In the genomic region with DNA sequence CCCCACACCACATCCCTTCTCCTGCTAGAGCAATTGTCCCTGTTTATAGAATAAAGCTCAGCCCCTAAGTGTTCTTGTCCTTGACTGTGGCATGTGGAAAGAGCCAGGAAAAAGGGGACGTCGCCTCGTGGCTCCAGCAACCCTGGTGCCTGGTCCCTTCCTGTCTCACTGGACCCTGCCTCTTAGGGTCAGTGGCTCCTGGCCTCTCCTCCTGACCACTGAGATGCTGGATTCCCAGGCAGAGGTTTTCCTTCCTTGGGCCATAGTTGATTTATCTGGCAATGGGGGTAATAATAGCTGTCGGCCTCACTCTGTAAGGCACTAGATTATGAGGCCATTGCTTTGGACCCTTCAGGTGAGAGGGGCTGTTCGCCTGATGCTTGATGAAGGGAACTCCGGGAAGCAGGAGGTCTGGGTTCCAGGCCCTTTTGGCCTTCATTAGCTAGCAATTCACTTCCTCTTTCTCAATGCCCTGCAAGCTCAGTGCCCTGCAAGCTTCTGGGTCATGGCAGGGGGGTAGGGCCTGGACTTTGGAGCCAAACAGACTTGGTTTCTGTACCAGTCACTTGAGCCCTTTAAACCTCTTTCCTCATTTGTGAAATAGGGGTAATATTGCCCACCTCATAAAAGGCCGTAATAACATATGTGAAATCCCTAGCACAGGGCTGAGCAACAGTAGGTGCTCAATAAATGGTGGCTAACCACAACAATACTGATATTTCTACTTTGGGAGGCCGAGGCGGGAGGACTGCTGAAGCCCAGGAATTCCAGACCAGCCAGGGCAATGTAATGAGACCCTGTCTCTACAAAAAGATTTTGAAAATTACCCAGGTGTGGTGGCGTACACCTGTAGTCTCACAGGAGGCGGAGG, we compare ENCODE assay signal across 8 cellular contexts. TPM values are rescaled to one million over a fixed set of nuclear protein-coding genes. Genes with fewer than 3 reads are reported as not detected.
A peak's percentile ranks its signal among the peaks of the same experiment; 100 is the strongest.
DNase-seq lines count a peak whose midpoint lies in the region; ATAC-seq, FAIRE-seq and TF ChIP-seq lines count a peak whose summit lies in the region.

No MANE protein-coding gene starts in this region.

- TF ChIP-seq EP300 in HepG2 (IDR thresholded peaks at IDR 0.05; ENCODE audit: low read depth in 2 of 2, low read length in 2 of 2), result peak in 1 of 2 experiments; percentile 60; a peak in 2 of 4 replicates
- no peak for TF ChIP-seq EP300 in HepG2 (CRISPR knock-in tag; IDR thresholded peaks at IDR 0.05; ENCODE audit: borderline replicate concordance)

- FAIRE-seq in HepG2 (lab: Jason Lieb, UNC), result peak; percentile 66
- no peak for FAIRE-seq in RCC 7860 (lab: Jason Lieb, UNC)

- POLR2A ChIA-PET in HepG2 (lab: Yijun Ruan, JAX), result interaction anchor here (0.5 to 2.8 kb wide), 17 partner anchors 9 to 450 kb away, joined by 3 to 36 read pairs (median 3); a partner anchor contains a TSS

- peak overlapping the region; percentile 96 for H3K4me2 ChIP-seq in HepG2 (ENCODE audit: low read depth, low read length)

- H3K4me3 ChIP-seq in HepG2 (replicated peaks in 1 of 3; ENCODE audit: insufficient read depth in 1 of 3, low read depth in 2 of 3, low read length in 3 of 3) (peak overlapping the region; percentile 84 to 95 (median 85)), upper lobe of right lung (peak overlapping the region; percentile 88)

- peak overlapping the region; percentile 79 for H3K9ac ChIP-seq in HepG2 (ENCODE audit: insufficient read depth, low read depth, low read length)

- H3K36me3 Mint-ChIP-seq in activated naive CD4-positive, alpha-beta T cell treated with anti-CD3 and anti-CD28 coated beads, Interleukin-2, amount 10 ng/mL, durations not matched to agents 7 days and 5 days, result peaks cover 6% of the 10 kb centered on the region
- no peaks in the 10 kb centered on the region for H3K36me3 Mint-ChIP-seq in activated naive CD8-positive, alpha-beta T cell

- intact Hi-C loops in HepG2 (cut with micrococcal nuclease; ENCODE audit: unreplicated experiment), result loop anchor here (5.0 kb wide), 1 partner anchor 36 kb away; a partner anchor contains a TSS
- intact Hi-C loops in upper lobe of right lung (cut with DNase I), result no loop called here

- no TSS peak for BruUV-seq in HepG2 (replicated peaks; lab: Mats Ljungman, UMichigan)

- no peaks in the 10 kb centered on the region for H4K20me1 ChIP-seq in HepG2 (ENCODE audit: insufficient read depth, low read length)

- WGBS in HepG2 (ENCODE audit: low lambda C conversion rate), result 46% methylated on average over 9 of the region's 11 CpGs

- TF ChIP-seq RAD21 in HepG2 (CRISPR knock-in tag; IDR thresholded peaks at IDR 0.05), result no peak

- H3K9me3 ChIP-seq in HepG2 (ENCODE audit: low read length) (no peaks in the 10 kb centered on the region), upper lobe of right lung (no peaks in the 10 kb centered on the region)

- in situ Hi-C loops in HepG2 (cut with HindIII; ENCODE audit: extremely low pct_ligation_motif_present, low pct_unique_long_range_greater_than_20kb), result no loop called here

- H3K27ac ChIP-seq in HepG2 (ENCODE audit: extremely low read length, insufficient read depth, low read length) (peak overlapping the region; percentile 65), upper lobe of right lung (peak overlapping the region; percentile 84)

- H3K27ac Mint-ChIP-seq in activated naive CD4-positive, alpha-beta T cell treated with anti-CD3 and anti-CD28 coated beads, Interleukin-2, amount 10 ng/mL, durations not matched to agents 7 days and 5 days, result peak overlapping the region; percentile 76
- H3K27ac Mint-ChIP-seq in activated naive CD8-positive, alpha-beta T cell, result peak overlapping the region; percentile 10

- TF ChIP-seq POLR2A in HepG2 (IDR thresholded peaks at IDR 0.05; ENCODE audit: insufficient read depth in 1 of 2, low read depth in 2 of 2, low read length in 2 of 2), result peak; percentile 37; a peak in 1 of 4 replicates

- H3K79me2 ChIP-seq in HepG2 (ENCODE audit: insufficient read depth, low read length), result peaks cover 13% of the 10 kb centered on the region

- H3K4me1 Mint-ChIP-seq in activated naive CD4-positive, alpha-beta T cell treated with anti-CD3 and anti-CD28 coated beads, Interleukin-2, amount 10 ng/mL, durations not matched to agents 7 days and 5 days, result peaks cover 24% of the 10 kb centered on the region
- peaks cover 13% of the 10 kb centered on the region for H3K4me1 Mint-ChIP-seq in activated naive CD8-positive, alpha-beta T cell (ENCODE audit: low read depth)

- ATAC-seq in HepG2 (peak; percentile 12), upper lobe of right lung (no peak)

- CTCF ChIA-PET in activated naive CD4-positive, alpha-beta T cell treated with anti-CD3 and anti-CD28 coated beads, Interleukin-2, amount 10 ng/mL, durations not matched to agents 7 days and 5 days (lab: Charles Lee), result no interaction called here
- CTCF ChIA-PET in HepG2 (lab: Yijun Ruan, JAX; ENCODE audit: low intra/inter-chr PET ratio, low total read pairs), result interaction anchor here (1.3 kb wide), 1 partner anchor 27 kb away, joined by 3 read pairs; no protein-coding TSS in a partner anchor

- H3K27me3 Mint-ChIP-seq in activated naive CD4-positive, alpha-beta T cell treated with anti-CD3 and anti-CD28 coated beads, Interleukin-2, amount 10 ng/mL, durations not matched to agents 7 days and 5 days, result peaks cover 4% of the 10 kb centered on the region
- H3K27me3 Mint-ChIP-seq in activated naive CD8-positive, alpha-beta T cell, result no peaks in the 10 kb centered on the region

- TF ChIP-seq CTCF in HepG2 (CRISPR knock-in tag; IDR thresholded peaks at IDR 0.05), result no peak
- no peak for TF ChIP-seq CTCF in upper lobe of right lung (IDR thresholded peaks at IDR 0.05)

- peak overlapping the region; percentile 90 for H3K4me3 Mint-ChIP-seq in activated naive CD4-positive, alpha-beta T cell treated with anti-CD3 and anti-CD28 coated beads, Interleukin-2, amount 10 ng/mL, durations not matched to agents 7 days and 5 days
- H3K4me3 Mint-ChIP-seq in activated naive CD8-positive, alpha-beta T cell, result peak overlapping the region; percentile 79

- H3K27me3 ChIP-seq in HepG2 (ENCODE audit: control insufficient read depth in 1 of 2, insufficient read depth in 2 of 2, low read length in 2 of 2), result peaks cover 0 to 3% of the 10 kb centered on the region in 2 experiments; a peak in 1 of 5 replicates
- H3K27me3 ChIP-seq in upper lobe of right lung, result no peaks in the 10 kb centered on the region

- peaks cover 3 to 12% of the 10 kb centered on the region in 2 experiments; a peak in 2 of 5 replicates for H3K36me3 ChIP-seq in HepG2 (replicated peaks in 1 of 2; ENCODE audit: control insufficient read depth in 1 of 2, insufficient read depth in 2 of 2, low read length in 2 of 2)
- peaks cover 10% of the 10 kb centered on the region for H3K36me3 ChIP-seq in upper lobe of right lung

- no peaks in the 10 kb centered on the region for H3K9me3 Mint-ChIP-seq in activated naive CD4-positive, alpha-beta T cell treated with anti-CD3 and anti-CD28 coated beads, Interleukin-2, amount 10 ng/mL, durations not matched to agents 7 days and 5 days
- H3K9me3 Mint-ChIP-seq in activated naive CD8-positive, alpha-beta T cell (ENCODE audit: low read depth), result no peaks in the 10 kb centered on the region

- H3K4me1 ChIP-seq in HepG2 (ENCODE audit: insufficient read depth, low read length) (peaks cover 26% of the 10 kb centered on the region), upper lobe of right lung (peaks cover 13% of the 10 kb centered on the region)

- no peak overlapping the region for H2AFZ ChIP-seq in HepG2 (ENCODE audit: low read length)

- no peak for DNase-seq in activated naive CD4-positive, alpha-beta T cell treated with anti-CD3 and anti-CD28 coated beads, Interleukin-2, amount 10 ng/mL, durations not matched to agents 7 days and 5 days
- DNase-seq in activated naive CD4-positive, alpha-beta T cell treated with Interleukin-2 at 50 U/mL for 16 hours, result no peak
- DNase-seq in HepG2 (ENCODE audit: low spot score) (peak; percentile 70), upper lobe of right lung (no peak), NCI-H446 treated with DMSO at 0.1 percent for 48 hours (lab: John Stamatoyannopoulos, UW) (no peak), RCC 7860 (ENCODE audit: low spot score) (no peak), T-helper 9 cell (no peak)

RNA-seq across cellular contexts. Expression of a gene that starts 1.1 kb away (rescaled TPM):
- 63.8 and 71.4 TPM in 2 replicates for total RNA-seq in HepG2 (2016; rRNA removed; fragmentation: Illumina TruSeq; extraction: Trizol)
- 10.8 and 15.3 TPM in 2 replicates for total RNA-seq in HepG2 (2016; cell fraction: cytosol; rRNA removed; fragmentation: Illumina TruSeq; extraction: Trizol; ENCODE audit: low read depth)
- 60.6 and 73.6 TPM in 2 replicates for total RNA-seq in HepG2 (2016; cell fraction: insoluble cytoplasmic fraction; rRNA removed; fragmentation: Illumina TruSeq; extraction: Trizol)
- 20.5 and 23.7 TPM in 2 replicates for total RNA-seq in HepG2 (2016; cell fraction: membrane; rRNA removed; fragmentation: Illumina TruSeq; extraction: Trizol)
- total RNA-seq in HepG2 (2016; cell fraction: nucleus; rRNA removed; fragmentation: Illumina TruSeq; extraction: Trizol), result 55.0 and 59.3 TPM in 2 replicates
- polyA plus RNA-seq in HepG2 (2011; rRNA removed), result 96.5 and 146 TPM in 2 replicates
- polyA plus RNA-seq in HepG2 (2011; cell fraction: cytosol; rRNA removed), result 66.0 and 85.0 TPM in 2 replicates
- 457 and 482 TPM in 2 replicates for polyA plus RNA-seq in HepG2 (2011; cell fraction: nucleus; rRNA removed)
- 39.6 and 57.0 TPM in 2 replicates for polyA plus RNA-seq in HepG2 (2012)
- polyA plus RNA-seq in HepG2 (2016; cell fraction: cytosol; fragmentation: Illumina TruSeq; extraction: Trizol; ENCODE audit: low read depth), result 11.1 and 12.7 TPM in 2 replicates
- 58.1 and 62.4 TPM in 2 replicates for polyA plus RNA-seq in HepG2 (2016; cell fraction: insoluble cytoplasmic fraction; fragmentation: Illumina TruSeq; extraction: Trizol; ENCODE audit: low read depth)
- polyA plus RNA-seq in HepG2 (2016; cell fraction: membrane; fragmentation: Illumina TruSeq; extraction: Trizol; ENCODE audit: low read depth), result 16.6 and 18.5 TPM in 2 replicates
- polyA plus RNA-seq in HepG2 (2016; cell fraction: nucleus; fragmentation: Illumina TruSeq; extraction: Trizol; ENCODE audit: insufficient read depth, low read depth), result 139 and 142 TPM in 2 replicates
- polyA minus RNA-seq in HepG2 (2011; rRNA and poly(A)+ RNA removed; ENCODE audit: low replicate concordance), result 24.9 and 94.0 TPM in 2 replicates
- polyA minus RNA-seq in HepG2 (2011; cell fraction: cytosol; rRNA and poly(A)+ RNA removed), result 24.2 and 27.0 TPM in 2 replicates
- 42.9 and 53.5 TPM in 2 replicates for polyA minus RNA-seq in HepG2 (2011; cell fraction: nucleus; rRNA and poly(A)+ RNA removed)
- total RNA-seq in upper lobe of right lung, result 54.0 TPM

RNA-seq across cellular contexts. Expression of a gene that starts 38.0 kb away (rescaled TPM):
- total RNA-seq in HepG2 (2016; rRNA removed; fragmentation: Illumina TruSeq; extraction: Trizol) (31.0 and 41.1 TPM in 2 replicates), upper lobe of right lung (33.1 TPM)
- total RNA-seq in HepG2 (2016; cell fraction: cytosol; rRNA removed; fragmentation: Illumina TruSeq; extraction: Trizol; ENCODE audit: low read depth), result 9.9 and 16.6 TPM in 2 replicates
- total RNA-seq in HepG2 (2016; cell fraction: insoluble cytoplasmic fraction; rRNA removed; fragmentation: Illumina TruSeq; extraction: Trizol), result 31.6 and 44.5 TPM in 2 replicates
- 21.3 and 21.4 TPM in 2 replicates for total RNA-seq in HepG2 (2016; cell fraction: membrane; rRNA removed; fragmentation: Illumina TruSeq; extraction: Trizol)
- total RNA-seq in HepG2 (2016; cell fraction: nucleus; rRNA removed; fragmentation: Illumina TruSeq; extraction: Trizol), result 13.8 and 14.1 TPM in 2 replicates
- polyA plus RNA-seq in HepG2 (2011; rRNA removed), result 22.7 and 27.7 TPM in 2 replicates
- polyA plus RNA-seq in HepG2 (2011; cell fraction: cytosol; rRNA removed), result 27.6 and 28.2 TPM in 2 replicates
- polyA plus RNA-seq in HepG2 (2011; cell fraction: nucleus; rRNA removed), result 10.8 and 14.7 TPM in 2 replicates
- polyA plus RNA-seq in HepG2 (2012), result 20.8 and 22.7 TPM in 2 replicates
- 5.1 and 5.2 TPM in 2 replicates for polyA plus RNA-seq in HepG2 (2016; cell fraction: cytosol; fragmentation: Illumina TruSeq; extraction: Trizol; ENCODE audit: low read depth)
- 28.2 and 29.7 TPM in 2 replicates for polyA plus RNA-seq in HepG2 (2016; cell fraction: insoluble cytoplasmic fraction; fragmentation: Illumina TruSeq; extraction: Trizol; ENCODE audit: low read depth)
- 10.6 and 11.6 TPM in 2 replicates for polyA plus RNA-seq in HepG2 (2016; cell fraction: membrane; fragmentation: Illumina TruSeq; extraction: Trizol; ENCODE audit: low read depth)
- polyA plus RNA-seq in HepG2 (2016; cell fraction: nucleus; fragmentation: Illumina TruSeq; extraction: Trizol; ENCODE audit: insufficient read depth, low read depth), result 16.1 and 23.0 TPM in 2 replicates
- polyA minus RNA-seq in HepG2 (2011; rRNA and poly(A)+ RNA removed; ENCODE audit: low replicate concordance), result 20.8 and 22.0 TPM in 2 replicates
- 20.6 and 22.6 TPM in 2 replicates for polyA minus RNA-seq in HepG2 (2011; cell fraction: cytosol; rRNA and poly(A)+ RNA removed)
- polyA minus RNA-seq in HepG2 (2011; cell fraction: nucleus; rRNA and poly(A)+ RNA removed), result 18.3 and 21.8 TPM in 2 replicates
